Comparison of ENCODE assay signal across 15 cellular contexts in the genomic region with DNA sequence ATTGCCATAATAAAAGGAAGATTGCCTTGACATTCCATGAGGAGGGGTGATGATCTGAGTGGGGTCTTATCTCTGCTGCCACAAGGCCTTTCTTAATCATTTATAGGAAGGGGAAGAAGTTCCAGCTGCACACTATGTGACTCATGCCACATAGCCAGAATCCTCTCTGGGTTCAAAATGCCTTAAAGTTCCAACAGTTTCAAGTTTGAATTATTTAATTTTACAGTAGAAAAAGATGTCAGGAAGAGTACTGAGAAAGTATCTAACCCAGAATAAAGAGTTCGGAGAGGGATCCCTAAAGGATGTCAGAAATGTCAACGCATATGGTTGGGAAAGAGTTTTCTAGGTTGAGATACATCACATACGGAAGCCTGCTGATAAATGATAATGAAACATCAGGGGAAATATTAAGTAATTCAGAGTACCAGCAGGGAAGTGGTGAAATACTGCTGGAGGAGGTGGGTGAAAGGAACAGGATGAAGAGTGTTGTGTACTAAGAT.
"Had no signal": no experiment of that assay in that cellular context is flagged by ENCODE, and none has a peak within 500 bp of the region (broad histone marks: within the 10 kb centered on the region; RNA-seq: fewer than 3 reads in every experiment).

No MANE protein-coding gene starts in this region.

- H3K4me3 ChIP-seq: lung, right atrium auricular region, tibial nerve had no signal

- ATAC-seq: stimulated activated naive B cell treated with anti-CD40 and anti-IgM and Interleukin-4, amounts not matched to agents 10 μg/mL and 1 μg/mL and 100 μg/mL, for 72 hours; WTC11 had no signal

- FAIRE-seq: small intestine had no signal

- H3K9me3 ChIP-seq: right atrium auricular region, tibial nerve had no signal

- H3K4me1 ChIP-seq: right atrium auricular region, tibial nerve had no signal

- H3K36me3 ChIP-seq: right atrium auricular region, tibial nerve had no signal

- H3K27me3 ChIP-seq: right atrium auricular region, tibial nerve had no signal

- DNase-seq: activated CD4-positive, alpha-beta T cell treated with anti-CD3 and anti-CD28 coated beads for 48 hours; activated CD8-positive, alpha-beta memory T cell treated with anti-CD3 and anti-CD28 coated beads for 24 hours; activated naive CD4-positive, alpha-beta T cell treated with Interleukin-2 at 50 U/mL for 16 hours; central memory CD4-positive, alpha-beta T cell; cortex of kidney; effector memory CD4-positive, alpha-beta T cell; hypothalamus; midbrain; small intestine; stimulated activated CD4-positive, alpha-beta T cell treated with anti-CD3 and anti-CD28 coated beads, Interleukin-1b, Interleukin-23, amount 100 ng/mL, for 48 hours; stimulated activated naive B cell treated with anti-CD40 and anti-IgM and Interleukin-4, amounts not matched to agents 10 μg/mL and 1 μg/mL and 100 μg/mL, for 72 hours had no signal

- H3K27ac ChIP-seq: right atrium auricular region, tibial nerve had no signal
